ENCODE assay signal across 1 cellular context in genomic region chr13:51957377-51958216, GRCh38.
TF ChIP-seq lines count a peak whose summit lies in the region.

No MANE protein-coding gene starts in this region.

TF ChIP-seq in GM23338, 12 proteins besides CTCF, POLR2A, EP300 and RAD21 (continued from another document):
- no peak for TF ChIP-seq ZNF331 (CRISPR knock-in tag; IDR thresholded peaks at IDR 0.05; ENCODE audit: low read depth)
- TF ChIP-seq JUNB (IDR thresholded peaks at IDR 0.05; ENCODE audit: unreplicated experiment) = no peak
- no peak for TF ChIP-seq EZH2phosphoT487 (IDR thresholded peaks at IDR 0.05; ENCODE audit: unreplicated experiment)
